In genomic region chr11:95922536-95923440, GRCh38 we compare ENCODE assay signal across 8 cellular contexts. TPM values are rescaled to one million over a fixed set of nuclear protein-coding genes. Genes with fewer than 3 reads are reported as not detected.
DNase-seq lines count a peak whose midpoint lies in the region; ATAC-seq and TF ChIP-seq lines count a peak whose summit lies in the region.

No MANE protein-coding gene starts in this region.

- peak overlapping the region; percentile 90 to 100 (median 98) for H3K4me3 Mint-ChIP-seq in naive B cell

- H3K4me3 ChIP-seq in DOHH2 (ENCODE audit: low read length) (peak overlapping the region; percentile 90), choroid plexus epithelial cell (ENCODE audit: low read depth, low read length) (peak overlapping the region; percentile 86)

- peaks cover 0 to 10% (median 0%) of the 10 kb centered on the region in 3 donors for H3K27me3 Mint-ChIP-seq in naive B cell

- DNase-seq in NAMALWA (ENCODE audit: low spot score) (peak; percentile 32), choroid plexus epithelial cell (ENCODE audit: low read depth) (no peak), naive B cell (no peak), NCI-H774 (lab: John Stamatoyannopoulos, UW) (no peak), GM13976 (ENCODE audit: low spot score) (no peak)
- no peak for DNase-seq in effector CD4-positive, alpha-beta T cell

- no peak for ATAC-seq in naive B cell (ENCODE audit: low read depth in 2 of 2)
- ATAC-seq in HG03097 (IDR thresholded peaks at IDR 0.05; ENCODE audit: low FRiP score, unreplicated experiment) = no peak

- peaks cover 0 to 8% of the 10 kb centered on the region in 2 donors for H3K36me3 Mint-ChIP-seq in naive B cell

- peaks cover 60% of the 10 kb centered on the region for H3K79me2 ChIP-seq in DOHH2 (ENCODE audit: control insufficient read depth, low read length)

- H3K9me3 ChIP-seq in DOHH2 (ENCODE audit: control insufficient read depth, insufficient read depth, low read length) = no peaks in the 10 kb centered on the region

- H3K4me2 ChIP-seq in DOHH2 (ENCODE audit: low read length) = peak overlapping the region; percentile 88

- peaks cover 24 to 29% (median 24%) of the 10 kb centered on the region in 3 donors for H3K4me1 Mint-ChIP-seq in naive B cell

- H3F3A ChIP-seq in DOHH2 (ENCODE audit: control insufficient read depth, insufficient read depth) = peaks cover 20% of the 10 kb centered on the region

- H3K36me3 ChIP-seq in DOHH2 (ENCODE audit: control insufficient read depth, low read length) = no peaks in the 10 kb centered on the region

- peak overlapping the region; percentile 93 to 99 (median 97) for H3K27ac Mint-ChIP-seq in naive B cell

- TF ChIP-seq CTCF in DOHH2 (IDR thresholded peaks at IDR 0.05; ENCODE audit: low read depth, low read length, poor library complexity, severe bottlenecking) (no peak), choroid plexus epithelial cell (conservative IDR thresholded peaks at IDR 0.05; ENCODE audit: low read depth, low read length) (no peak), GM13976 (IDR thresholded peaks at IDR 0.05; ENCODE audit: borderline replicate concordance, control extremely low read depth, extremely low read depth, insufficient read depth, missing control alignments) (no peak)

- H4K20me1 ChIP-seq in DOHH2 (ENCODE audit: control insufficient read depth, insufficient read depth, low read depth, low read length) = no peaks in the 10 kb centered on the region

- peaks cover 15% of the 10 kb centered on the region for H3K4me1 ChIP-seq in DOHH2 (ENCODE audit: control insufficient read depth, low read length)

- in situ Hi-C loops in GM13976 (cut with MboI; ENCODE audit: low sequenced_read_pairs, unreplicated experiment) = no loop called here

- no peaks in the 10 kb centered on the region for H3K27me3 ChIP-seq in DOHH2 (ENCODE audit: control insufficient read depth, low read length)

- 0 out of 2 replicates have a peak overlapping the region, but pooled peaks have one; percentile 39 for H3K27ac ChIP-seq in DOHH2 (ENCODE audit: low read depth, low read length)

- no peaks in the 10 kb centered on the region for H3K9me2 ChIP-seq in DOHH2 (replicated peaks; ENCODE audit: control insufficient read depth, low read length)

- no peaks in the 10 kb centered on the region for H3K9me3 Mint-ChIP-seq in naive B cell

RNA-seq across cellular contexts. Expression of gene MTMR2, which starts 1.1 kb away (rescaled TPM):
- polyA plus RNA-seq in naive B cell (ENCODE audit: low read depth in 6 of 6) = 10 to 100 TPM in 4 of 6 donors, 1 to 10 TPM in 2; 6.9 to 11.9 (median 10.6) TPM
